ENCODE assay signal across 8 cellular contexts in the genomic region with DNA sequence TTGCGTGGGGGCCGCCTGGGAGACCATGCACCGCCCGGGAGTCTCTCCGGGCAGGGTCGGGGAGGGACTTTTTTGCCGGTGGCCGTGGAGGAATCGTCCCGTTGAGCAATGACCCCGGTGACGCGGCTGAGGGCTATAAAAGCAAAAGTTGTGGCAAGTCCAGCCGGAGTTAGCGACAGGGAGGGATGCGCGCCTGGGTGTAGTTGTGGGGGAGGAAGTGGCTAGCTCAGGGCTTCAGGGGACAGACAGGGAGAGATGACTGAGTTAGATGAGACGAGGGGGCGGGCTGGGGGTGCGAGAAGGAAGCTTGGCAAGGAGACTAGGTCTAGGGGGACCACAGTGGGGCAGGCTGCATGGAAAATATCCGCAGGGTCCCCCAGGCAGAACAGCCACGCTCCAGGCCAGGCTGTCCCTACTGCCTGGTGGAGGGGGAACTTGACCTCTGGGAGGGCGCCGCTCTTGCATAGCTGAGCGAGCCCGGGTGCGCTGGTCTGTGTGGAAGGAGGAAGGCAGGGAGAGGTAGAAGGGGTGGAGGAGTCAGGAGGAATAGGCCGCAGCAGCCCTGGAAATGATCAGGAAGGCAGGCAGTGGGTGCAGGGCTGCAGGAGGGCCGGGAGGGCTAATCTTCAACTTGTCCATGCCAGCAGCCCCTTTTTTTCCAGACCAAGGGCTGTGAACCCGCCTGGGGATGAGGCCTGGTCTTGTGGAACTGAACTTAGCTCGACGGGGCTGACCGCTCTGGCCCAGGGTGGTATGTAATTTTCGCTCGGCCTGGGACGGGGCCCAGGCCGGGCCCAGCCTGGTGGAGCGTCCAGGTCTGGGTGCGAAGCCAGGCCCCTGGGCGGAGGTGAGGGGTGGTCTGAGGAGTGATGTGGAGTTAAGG. TPM values are rescaled to one million over a fixed set of nuclear protein-coding genes. Genes with fewer than 3 reads are reported as not detected.
DNase-seq lines count a peak whose midpoint lies in the region; ATAC-seq, FAIRE-seq and TF ChIP-seq lines count a peak whose summit lies in the region.

TSS of gene NEAT1 (plus strand) at position 166 of the 883 bp plus-strand sequence.

- H3K27ac ChIP-seq in WERI-Rb-1 (peak within 1 kb of the TSS; percentile 96), small intestine (ENCODE audit: low read depth in 1 of 2, low read length in 1 of 2) (peak within 1 kb of the TSS; percentile 100)

- H3K36me3 ChIP-seq in WERI-Rb-1 (no peaks in the 10 kb centered on the region), small intestine (ENCODE audit: control insufficient read depth in 2 of 2, insufficient read depth in 2 of 2, low read length in 2 of 2) (peaks cover 0 to 9% of the 10 kb centered on the region in 2 donors)

- DNase-seq in NCI-H1930 (lab: John Stamatoyannopoulos, UW) (peak; percentile 62 to 76), WERI-Rb-1 (peak; percentile 5), T47D (ENCODE audit: low read depth in 1 of 2, low spot score in 1 of 2) (peak; percentile 73 to 98), iPS-NIHi11 (ENCODE audit: low spot score) (peak; percentile 67), small intestine (peak; percentile 92)

- in situ Hi-C loops in GM18951 (cut with MboI; ENCODE audit: low sequenced_read_pairs, unreplicated experiment) (loop anchor here (5.0 kb wide), 1 partner anchor 79 kb away; no protein-coding TSS in a partner anchor), T47D (cut with HindIII; ENCODE audit: low pct_unique_long_range_greater_than_20kb, low sequenced_read_pairs) (no loop called here)

- H3K27me3 ChIP-seq in WERI-Rb-1 (ENCODE audit: insufficient read depth, low read depth, severe bottlenecking) (no peaks in the 10 kb centered on the region), small intestine (ENCODE audit: control insufficient read depth in 2 of 2, insufficient read depth in 2 of 2, low read length in 2 of 2) (no peaks in the 10 kb centered on the region)

- no peak for TF ChIP-seq CTCF in WERI-Rb-1 (IDR thresholded peaks at IDR 0.05; ENCODE audit: low read depth, low read length)

- no peak within 1 kb of the TSS for H3K4me3 ChIP-seq in WERI-Rb-1 (ENCODE audit: low read depth, low read length)
- H3K4me3 ChIP-seq in small intestine (ENCODE audit: low read depth in 1 of 2, low read length in 2 of 2): peak within 1 kb of the TSS; percentile 73 to 90

- no peak for ATAC-seq in HG02870 (IDR thresholded peaks at IDR 0.05; ENCODE audit: unreplicated experiment)
- ATAC-seq in GM18858 (IDR thresholded peaks at IDR 0.05; ENCODE audit: unreplicated experiment): no peak

- H3K4me1 ChIP-seq in small intestine (ENCODE audit: control insufficient read depth in 2 of 2, insufficient read depth in 1 of 2, low read depth in 1 of 2, low read length in 1 of 2): peaks cover 2 to 4% of the 10 kb centered on the region in 2 donors

- no peak for FAIRE-seq in small intestine (lab: Jason Lieb, UNC)

- H3K9me3 ChIP-seq in WERI-Rb-1 (ENCODE audit: severe bottlenecking): peaks cover 4% of the 10 kb centered on the region
- no peaks in the 10 kb centered on the region for H3K9me3 ChIP-seq in small intestine (ENCODE audit: control insufficient read depth, low read depth)

- 0 to 3% (median 2%) methylated on average over 38 to 40 of the region's 40 CpGs for WGBS in small intestine, 3 donors

- peak; percentile 100 for TF ChIP-seq POLR2A in GM18951 (IDR thresholded peaks at IDR 0.05; ENCODE audit: extremely low read depth, insufficient read depth, insufficient read length)

RNA-seq across cellular contexts. Expression of gene NEAT1, which starts in this region (rescaled TPM):
- polyA plus RNA-seq in small intestine: 1,000 to 10,000 TPM in 1 of 3 donors, 100 to 1,000 TPM in 2; 256 to 3,420 (median 665) TPM

Comparison
In these comparisons a context has a peak if more than half of its experiments do, and no peak if none do; other contexts are left out.
1. DNase-seq: peak in every context shown above with its lines; median percentile 92 in small intestine; 86 in T47D; 69 in NCI-H1930; 67 in iPS-NIHi11; 5 in WERI-Rb-1.